In the genomic region with DNA sequence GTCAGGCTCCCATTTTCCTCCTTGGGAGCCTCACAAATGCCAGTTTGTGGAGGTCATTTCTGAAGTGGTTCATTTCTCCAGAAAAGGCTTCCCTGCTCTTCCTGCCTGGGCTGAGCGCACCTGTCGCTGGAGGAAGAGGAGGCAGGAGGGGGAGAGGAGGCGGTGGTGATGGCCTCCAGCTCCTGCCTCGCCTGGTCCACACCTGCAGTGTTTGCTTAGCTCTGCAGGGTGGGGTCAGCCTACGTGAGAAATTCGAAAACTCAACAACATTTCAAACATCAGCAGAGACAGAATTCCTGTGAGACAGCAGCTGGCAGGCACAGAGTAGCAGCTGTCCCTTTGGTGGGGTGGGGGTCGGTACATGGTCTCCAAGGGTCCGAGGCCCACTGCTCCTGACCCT, we compare ENCODE assay signal across 24 cellular contexts. TPM values are rescaled to one million over a fixed set of nuclear protein-coding genes. Genes with fewer than 3 reads are reported as not detected.
DNase-seq lines count a peak whose midpoint lies in the region; ATAC-seq, FAIRE-seq and TF ChIP-seq lines count a peak whose summit lies in the region.
"Had no signal": no experiment of that assay in that cellular context is flagged by ENCODE, and none has a peak within 500 bp of the region (broad histone marks: within the 10 kb centered on the region; RNA-seq: fewer than 3 reads in every experiment).

No MANE protein-coding gene starts in this region.

- peak; percentile 46 for DNase-seq in COLO668 (lab: John Stamatoyannopoulos, UW; ENCODE audit: unreplicated experiment)
- peak; percentile 34 for DNase-seq in NCI-H146 treated with DMSO at 0.1 percent for 48 hours (lab: John Stamatoyannopoulos, UW; ENCODE audit: unreplicated experiment)
- DNase-seq in kidney = peak; percentile 22
- peak; percentile 22 for DNase-seq in sciatic nerve (ENCODE audit: low spot score)
- no peak for DNase-seq in NCI-H187 (lab: John Stamatoyannopoulos, UW)
- DNase-seq in activated CD4-positive, alpha-beta T cell treated with anti-CD3 and anti-CD28 coated beads, Interleukin-2, amount 50 U/mL, for 4 hours = no peak
- no peak for DNase-seq in activated naive CD4-positive, alpha-beta T cell treated with anti-CD3 and anti-CD28 coated beads, Interleukin-2, amount 10 ng/mL, durations not matched to agents 7 days and 5 days
- no peak for DNase-seq in lower leg skin (ENCODE audit: low spot score in 2 of 2)
- DNase-seq: activated CD4-positive, alpha-beta T cell treated with anti-CD3 and anti-CD28 coated beads, Interleukin-2, amount 10 ng/mL, durations not matched to agents 7 days and 5 days; CD4-positive, alpha-beta memory T cell; mesenchymal stem cell; MV-4-11; NCI-H2081; Peyer's patch; stimulated activated CD4-positive, alpha-beta T cell treated with anti-CD3 and anti-CD28 coated beads, Interleukin-2, amount 100 ng/mL, for 24 hours; stimulated activated naive B cell treated with anti-CD40 and anti-IgM and Interleukin-4, amounts not matched to agents 10 μg/mL and 1 μg/mL and 100 μg/mL, for 72 hours; T-helper 1 cell had no signal

- peaks cover 2% of the 10 kb centered on the region for H3K36me3 Mint-ChIP-seq in activated naive CD4-positive, alpha-beta T cell treated with anti-CD3 and anti-CD28 coated beads, Interleukin-2, amount 10 ng/mL, durations not matched to agents 7 days and 5 days
- H3K36me3 Mint-ChIP-seq: CD4-positive, alpha-beta memory T cell had no signal

- intact Hi-C loops in kidney (cut with DNase I) (no loop called here), sciatic nerve (cut with DNase I) (no loop called here), lower leg skin (cut with DNase I; ENCODE audit: low total_unique reads) (no loop called here)

- no peak for ATAC-seq in sciatic nerve
- ATAC-seq: activated T-helper 17 cell treated with anti-CD3 and anti-CD28 coated beads, Interleukin-2, amount 50 U/mL, for 72 hours; stimulated activated naive B cell treated with anti-CD40 and anti-IgM and Interleukin-4, amounts not matched to agents 10 μg/mL and 1 μg/mL and 100 μg/mL, for 72 hours had no signal

- no peaks in the 10 kb centered on the region for H3K36me3 ChIP-seq in kidney (ENCODE audit: control insufficient read depth in 1 of 2, insufficient read depth in 2 of 2, low read length in 2 of 2)
- H3K36me3 ChIP-seq: Peyer's patch, SJSA1, thoracic aorta had no signal

- peaks cover under 1% of the 10 kb centered on the region for H3K27me3 Mint-ChIP-seq in activated naive CD4-positive, alpha-beta T cell treated with anti-CD3 and anti-CD28 coated beads, Interleukin-2, amount 10 ng/mL, durations not matched to agents 7 days and 5 days
- H3K27me3 Mint-ChIP-seq: activated CD4-positive, alpha-beta T cell treated with anti-CD3 and anti-CD28 coated beads, Interleukin-2, amount 10 ng/mL, durations not matched to agents 7 days and 5 days; activated T-helper 17 cell treated with anti-CD3 and anti-CD28 coated beads, Interleukin-2, amount 50 U/mL, for 72 hours; stimulated activated naive B cell treated with anti-CD40 and anti-IgM and Interleukin-4, amounts not matched to agents 10 μg/mL and 1 μg/mL and 100 μg/mL, for 72 hours had no signal

- peak overlapping the region; percentile 83 to 90 for H3K27ac ChIP-seq in kidney (ENCODE audit: low read depth in 2 of 2, low read length in 2 of 2)
- H3K27ac ChIP-seq: KMS-11, SJSA1, thoracic aorta had no signal

- peaks cover under 1% of the 10 kb centered on the region for H3K4me1 Mint-ChIP-seq in activated naive CD4-positive, alpha-beta T cell treated with anti-CD3 and anti-CD28 coated beads, Interleukin-2, amount 10 ng/mL, durations not matched to agents 7 days and 5 days
- H3K4me1 Mint-ChIP-seq: activated CD4-positive, alpha-beta T cell treated with anti-CD3 and anti-CD28 coated beads, Interleukin-2, amount 10 ng/mL, durations not matched to agents 7 days and 5 days; activated T-helper 17 cell treated with anti-CD3 and anti-CD28 coated beads, Interleukin-2, amount 50 U/mL, for 72 hours; CD4-positive, alpha-beta memory T cell had no signal

- H3K27ac Mint-ChIP-seq in activated naive CD4-positive, alpha-beta T cell treated with anti-CD3 and anti-CD28 coated beads, Interleukin-2, amount 10 ng/mL, durations not matched to agents 7 days and 5 days = no peak overlapping the region
- H3K27ac Mint-ChIP-seq: activated CD4-positive, alpha-beta T cell treated with anti-CD3 and anti-CD28 coated beads, Interleukin-2, amount 10 ng/mL, durations not matched to agents 7 days and 5 days; CD4-positive, alpha-beta memory T cell; endodermal cell had no signal

- WGBS in lower leg skin, 2 donors = 47 to 76% methylated on average over 8 of the region's 8 CpGs

- TF ChIP-seq CTCF in kidney (IDR thresholded peaks at IDR 0.05; ENCODE audit: borderline replicate concordance, extremely low read depth, insufficient read depth) (no peak), lower leg skin (IDR thresholded peaks at IDR 0.05) (no peak)

- H3K4me1 ChIP-seq in kidney (ENCODE audit: control insufficient read depth in 1 of 2, insufficient read depth in 1 of 2, low read depth in 1 of 2, low read length in 2 of 2) = peaks cover 48 to 67% of the 10 kb centered on the region in 2 donors

- FAIRE-seq in kidney (lab: Jason Lieb, UNC) = no peak
- FAIRE-seq: HTR-8/SVneo had no signal

- H3K9me3 Mint-ChIP-seq in activated naive CD4-positive, alpha-beta T cell treated with anti-CD3 and anti-CD28 coated beads, Interleukin-2, amount 10 ng/mL, durations not matched to agents 7 days and 5 days = no peaks in the 10 kb centered on the region
- H3K9me3 Mint-ChIP-seq: activated CD4-positive, alpha-beta T cell treated with anti-CD3 and anti-CD28 coated beads, Interleukin-2, amount 10 ng/mL, durations not matched to agents 7 days and 5 days; activated T-helper 17 cell treated with anti-CD3 and anti-CD28 coated beads, Interleukin-2, amount 50 U/mL, for 72 hours; CD4-positive, alpha-beta memory T cell; endodermal cell; stimulated activated naive B cell treated with anti-CD40 and anti-IgM and Interleukin-4, amounts not matched to agents 10 μg/mL and 1 μg/mL and 100 μg/mL, for 72 hours had no signal

- CTCF ChIA-PET in activated naive CD4-positive, alpha-beta T cell treated with anti-CD3 and anti-CD28 coated beads, Interleukin-2, amount 10 ng/mL, durations not matched to agents 7 days and 5 days (lab: Charles Lee) = interaction anchor here (13.8 kb wide), 1 partner anchor 50 kb away, joined by 272 read pairs; no protein-coding TSS in a partner anchor

- no peaks in the 10 kb centered on the region for H3K9me3 ChIP-seq in kidney (ENCODE audit: control insufficient read depth in 1 of 2, low read length in 2 of 2)
- H3K9me3 ChIP-seq: Peyer's patch, SJSA1, thoracic aorta had no signal

- no peak overlapping the region for H3K4me3 ChIP-seq in kidney (ENCODE audit: low read length in 2 of 2)
- no peak overlapping the region for H3K4me3 ChIP-seq in lower leg skin (ENCODE audit: low read depth, poor library complexity, severe bottlenecking)
- H3K4me3 ChIP-seq: Peyer's patch, SJSA1, skin epidermis, thoracic aorta had no signal

- TF ChIP-seq POLR2A in lower leg skin (IDR thresholded peaks at IDR 0.05) = no peak

- no peak overlapping the region for H3K4me3 Mint-ChIP-seq in activated naive CD4-positive, alpha-beta T cell treated with anti-CD3 and anti-CD28 coated beads, Interleukin-2, amount 10 ng/mL, durations not matched to agents 7 days and 5 days
- H3K4me3 Mint-ChIP-seq: activated CD4-positive, alpha-beta T cell treated with anti-CD3 and anti-CD28 coated beads, Interleukin-2, amount 10 ng/mL, durations not matched to agents 7 days and 5 days; activated T-helper 17 cell treated with anti-CD3 and anti-CD28 coated beads, Interleukin-2, amount 50 U/mL, for 72 hours; CD4-positive, alpha-beta memory T cell; endodermal cell; stimulated activated naive B cell treated with anti-CD40 and anti-IgM and Interleukin-4, amounts not matched to agents 10 μg/mL and 1 μg/mL and 100 μg/mL, for 72 hours had no signal

- H3K9ac ChIP-seq in kidney (ENCODE audit: low read length in 2 of 2) = peak overlapping the region in 1 of 2 donors; percentile 62
- H3K9ac ChIP-seq: KMS-11 had no signal

RNA-seq across cellular contexts. Expression of a gene that starts 7.9 kb away (rescaled TPM):
- total RNA-seq in kidney (157 TPM), sciatic nerve (15.8 TPM), lower leg skin (100 to 1,000 TPM; 227 to 572 (median 354) TPM)
- 348 TPM for polyA plus RNA-seq in kidney (ENCODE audit: insufficient read depth, low read depth, low replicate concordance)

Comparison
In these comparisons a context has a peak if more than half of its experiments do, and no peak if none do; other contexts are left out.
1. DNase-seq: peak in COLO668 (single experiment), NCI-H146 treated with DMSO at 0.1 percent for 48 hours (single experiment), kidney (single experiment) and sciatic nerve (single experiment); none in NCI-H187 (0 of 2), activated CD4-positive, alpha-beta T cell treated with anti-CD3 and anti-CD28 coated beads, Interleukin-2, amount 50 U/mL, for 4 hours (0 of 2), activated naive CD4-positive, alpha-beta T cell treated with anti-CD3 and anti-CD28 coated beads, Interleukin-2, amount 10 ng/mL, durations not matched to agents 7 days and 5 days (single experiment) and lower leg skin (0 of 2).